In the genomic region with DNA sequence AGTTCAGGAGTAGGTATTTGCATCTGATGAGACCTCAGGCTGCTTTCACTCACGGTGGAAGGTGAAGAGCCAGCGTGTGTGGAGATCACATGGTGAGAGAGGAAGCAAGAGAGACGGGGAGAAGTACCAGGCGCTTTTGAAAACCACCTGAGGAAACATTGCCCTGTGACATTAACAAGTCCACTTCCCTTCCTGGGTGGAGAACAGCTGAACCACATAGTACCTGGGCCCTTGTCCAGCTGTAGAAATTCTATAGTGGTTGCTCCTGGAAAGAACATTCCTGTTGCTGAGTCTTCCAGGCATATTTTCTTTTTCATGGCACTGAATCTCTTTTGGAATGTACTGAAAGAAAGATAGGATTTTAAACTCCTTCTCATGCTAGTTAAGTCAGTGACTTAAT, we compare ENCODE assay signal across 15 cellular contexts.
DNase-seq lines count a peak whose midpoint lies in the region; ATAC-seq and TF ChIP-seq lines count a peak whose summit lies in the region.
"Had no signal": no experiment of that assay in that cellular context is flagged by ENCODE, and none has a peak within 500 bp of the region (broad histone marks: within the 10 kb centered on the region; RNA-seq: fewer than 3 reads in every experiment).

No MANE protein-coding gene starts in this region.

- no peak for TF ChIP-seq CTCF in endothelial cell (IDR thresholded peaks at IDR 0.05; ENCODE audit: unreplicated experiment)

- H3K4me1 Mint-ChIP-seq in stimulated activated naive CD8-positive, alpha-beta T cell treated with anti-CD3 and anti-CD28 coated beads, Interleukin-15, amount 100 ng/mL, for 72 hours = peaks cover 15% of the 10 kb centered on the region
- peaks cover 6% of the 10 kb centered on the region for H3K4me1 Mint-ChIP-seq in endothelial cell (ENCODE audit: unreplicated experiment)
- H3K4me1 Mint-ChIP-seq: neural crest cell had no signal

- H3K36me3 Mint-ChIP-seq in endothelial cell (ENCODE audit: low read depth, unreplicated experiment) = no peaks in the 10 kb centered on the region

- ATAC-seq in stimulated activated naive CD8-positive, alpha-beta T cell treated with anti-CD3 and anti-CD28 coated beads, Interleukin-15, amount 100 ng/mL, for 72 hours = no peak
- no peak for ATAC-seq in stimulated activated naive CD8-positive, alpha-beta T cell treated with anti-CD3 and anti-CD28 coated beads, Interleukin-15, Interleukin-2, amounts not matched to agents 100 U/mL and 50 U/mL, for 24 hours
- ATAC-seq in HG03280 (IDR thresholded peaks at IDR 0.05; ENCODE audit: unreplicated experiment) = no peak
- ATAC-seq: sciatic nerve had no signal

- DNase-seq in stimulated activated naive CD8-positive, alpha-beta T cell treated with anti-CD3 and anti-CD28 coated beads, Interleukin-15, amount 100 ng/mL, for 72 hours = no peak
- DNase-seq in stimulated activated naive CD8-positive, alpha-beta T cell treated with anti-CD3 and anti-CD28 coated beads, Interleukin-15, Interleukin-2, amounts not matched to agents 100 U/mL and 50 U/mL, for 24 hours = no peak
- DNase-seq in amniotic stem cell (lab: John Stamatoyannopoulos, UW) = peak; percentile 2
- DNase-seq in hepatic stellate cell (ENCODE audit: low spot score) = peak; percentile 27
- DNase-seq in H4 (ENCODE audit: low spot score) = no peak
- DNase-seq in activated effector memory CD4-positive, alpha-beta T cell treated with anti-CD3 and anti-CD28 coated beads, Interleukin-2, amount 50 U/mL, for 16 hours = no peak
- no peak for DNase-seq in endothelial cell (ENCODE audit: low spot score)
- DNase-seq: activated naive CD4-positive, alpha-beta T cell treated with Interleukin-2 at 50 U/mL for 16 hours; erythroblast; lower lobe of right lung; NCI-H1092 treated with DMSO at 0.1 percent for 48 hours had no signal

- H3K27ac Mint-ChIP-seq in stimulated activated naive CD8-positive, alpha-beta T cell treated with anti-CD3 and anti-CD28 coated beads, Interleukin-15, amount 100 ng/mL, for 72 hours = peak overlapping the region; percentile 4 to 56
- H3K27ac Mint-ChIP-seq in endothelial cell (ENCODE audit: unreplicated experiment) = no peak overlapping the region
- H3K27ac Mint-ChIP-seq: stimulated activated naive CD8-positive, alpha-beta T cell treated with anti-CD3 and anti-CD28 coated beads, Interleukin-15, Interleukin-2, amounts not matched to agents 100 ng/mL and 50 ng/mL, for 24 hours had no signal

- no peaks in the 10 kb centered on the region for H3K27me3 Mint-ChIP-seq in stimulated activated naive CD8-positive, alpha-beta T cell treated with anti-CD3 and anti-CD28 coated beads, Interleukin-15, amount 100 ng/mL, for 72 hours
- peaks cover 5% of the 10 kb centered on the region for H3K27me3 Mint-ChIP-seq in endothelial cell (ENCODE audit: unreplicated experiment)
- H3K27me3 Mint-ChIP-seq: stimulated activated naive CD8-positive, alpha-beta T cell treated with anti-CD3 and anti-CD28 coated beads, Interleukin-15, Interleukin-2, amounts not matched to agents 100 ng/mL and 50 ng/mL, for 24 hours had no signal

- no peak overlapping the region for H3K4me3 Mint-ChIP-seq in stimulated activated naive CD8-positive, alpha-beta T cell treated with anti-CD3 and anti-CD28 coated beads, Interleukin-15, amount 100 ng/mL, for 72 hours
- H3K4me3 Mint-ChIP-seq in endothelial cell (ENCODE audit: unreplicated experiment) = no peak overlapping the region
- H3K4me3 Mint-ChIP-seq: neural crest cell; stimulated activated naive CD8-positive, alpha-beta T cell treated with anti-CD3 and anti-CD28 coated beads, Interleukin-15, Interleukin-2, amounts not matched to agents 100 ng/mL and 50 ng/mL, for 24 hours had no signal

- no peaks in the 10 kb centered on the region for H3K9me3 Mint-ChIP-seq in stimulated activated naive CD8-positive, alpha-beta T cell treated with anti-CD3 and anti-CD28 coated beads, Interleukin-15, amount 100 ng/mL, for 72 hours
- no peaks in the 10 kb centered on the region for H3K9me3 Mint-ChIP-seq in endothelial cell (ENCODE audit: unreplicated experiment)
- H3K9me3 Mint-ChIP-seq: neural crest cell; stimulated activated naive CD8-positive, alpha-beta T cell treated with anti-CD3 and anti-CD28 coated beads, Interleukin-15, Interleukin-2, amounts not matched to agents 100 ng/mL and 50 ng/mL, for 24 hours had no signal

Comparison
In these comparisons a context has a peak if more than half of its experiments do, and no peak if none do; other contexts are left out.
1. DNase-seq: peak in amniotic stem cell (single experiment) and hepatic stellate cell (single experiment); none in stimulated activated naive CD8-positive, alpha-beta T cell treated with anti-CD3 and anti-CD28 coated beads, Interleukin-15, amount 100 ng/mL, for 72 hours (0 of 2), stimulated activated naive CD8-positive, alpha-beta T cell treated with anti-CD3 and anti-CD28 coated beads, Interleukin-15, Interleukin-2, amounts not matched to agents 100 U/mL and 50 U/mL, for 24 hours (single experiment), H4 (single experiment), activated effector memory CD4-positive, alpha-beta T cell treated with anti-CD3 and anti-CD28 coated beads, Interleukin-2, amount 50 U/mL, for 16 hours (single experiment) and endothelial cell (single experiment).